Comparison of ENCODE assay signal across 8 cellular contexts in genomic region chrX:132708529-132708928, GRCh38.
"Had no signal": no experiment of that assay in that cellular context is flagged by ENCODE, and none has a peak within 500 bp of the region (broad histone marks: within the 10 kb centered on the region; RNA-seq: fewer than 3 reads in every experiment).

No MANE protein-coding gene starts in this region.

- H3K4me3 ChIP-seq: GM12878 had no signal

- DNase-seq: GDM1, GF-D8 had no signal

- FAIRE-seq: G401.6, GM12878, GM12891, GM12892, GM18507, GM19239 had no signal

- ATAC-seq: GM12878 had no signal
